Comparison of ENCODE assay signal across 8 cellular contexts in genomic region chr1:2230781-2231666, GRCh38. TPM values are rescaled to one million over a fixed set of nuclear protein-coding genes. Genes with fewer than 3 reads are reported as not detected.
DNase-seq lines count a peak whose midpoint lies in the region; ATAC-seq and TF ChIP-seq lines count a peak whose summit lies in the region.

No MANE protein-coding gene starts in this region.

- peak overlapping the region; percentile 96 for H3K4me3 Mint-ChIP-seq in T-helper 2 cell treated with Interferon-gamma antibody and Interleukin-4, amounts not matched to agents 5 μg/mL and 100 μg/mL, for 36 hours
- H3K4me3 Mint-ChIP-seq in chondrocyte (ENCODE audit: unreplicated experiment): peak overlapping the region; percentile 97

- peaks cover 3% of the 10 kb centered on the region for H3K27me3 Mint-ChIP-seq in T-helper 2 cell treated with Interferon-gamma antibody and Interleukin-4, amounts not matched to agents 5 μg/mL and 100 μg/mL, for 36 hours (ENCODE audit: low read depth)
- H3K27me3 Mint-ChIP-seq in chondrocyte (ENCODE audit: low read depth): no peaks in the 10 kb centered on the region

- H3K9ac ChIP-seq in stomach smooth muscle (ENCODE audit: low read length in 2 of 2): peak overlapping the region; percentile 68 to 80

- no peaks in the 10 kb centered on the region for H3K9me3 Mint-ChIP-seq in T-helper 2 cell treated with Interferon-gamma antibody and Interleukin-4, amounts not matched to agents 5 μg/mL and 100 μg/mL, for 36 hours
- H3K9me3 Mint-ChIP-seq in chondrocyte (ENCODE audit: low read depth): no peaks in the 10 kb centered on the region

- H3K27ac Mint-ChIP-seq in T-helper 2 cell treated with Interferon-gamma antibody and Interleukin-4, amounts not matched to agents 5 μg/mL and 100 μg/mL, for 36 hours: peak overlapping the region; percentile 97
- H3K27ac Mint-ChIP-seq in chondrocyte (ENCODE audit: unreplicated experiment): peak overlapping the region; percentile 98

- peaks cover 37% of the 10 kb centered on the region for H3K36me3 Mint-ChIP-seq in T-helper 2 cell treated with Interferon-gamma antibody and Interleukin-4, amounts not matched to agents 5 μg/mL and 100 μg/mL, for 36 hours (ENCODE audit: low read depth)
- peaks cover 8% of the 10 kb centered on the region for H3K36me3 Mint-ChIP-seq in chondrocyte (ENCODE audit: low read depth)

- H3K4me3 ChIP-seq in stomach smooth muscle (ENCODE audit: low read length in 2 of 2): peak overlapping the region; percentile 81 to 86

- peaks cover 42% of the 10 kb centered on the region for H3K4me1 Mint-ChIP-seq in T-helper 2 cell treated with Interferon-gamma antibody and Interleukin-4, amounts not matched to agents 5 μg/mL and 100 μg/mL, for 36 hours (ENCODE audit: low read depth)
- H3K4me1 Mint-ChIP-seq in chondrocyte (ENCODE audit: low read depth): peaks cover 59% of the 10 kb centered on the region

- H3K27ac ChIP-seq in stomach smooth muscle (ENCODE audit: low read length): peak overlapping the region; percentile 87

- ATAC-seq in HG03521 (IDR thresholded peaks at IDR 0.05; ENCODE audit: unreplicated experiment): no peak
- no peak for ATAC-seq in GM21786 (IDR thresholded peaks at IDR 0.05; ENCODE audit: unreplicated experiment)

- DNase-seq in G401 (ENCODE audit: low spot score) (peak; percentile 36), chondrocyte (ENCODE audit: low spot score) (peak; percentile 87), medulla oblongata (ENCODE audit: extremely low spot score) (peak; percentile 76), NAMALWA (ENCODE audit: low spot score) (no peak)
- DNase-seq in T-helper 2 cell treated with Interferon-gamma antibody and Interleukin-4, amounts not matched to agents 5 μg/mL and 100 μg/mL, for 36 hours (ENCODE audit: low spot score): peak; percentile 33

- H3K27me3 ChIP-seq in stomach smooth muscle (ENCODE audit: control insufficient read depth in 1 of 2, insufficient read depth in 2 of 2, low read length in 2 of 2): no peaks in the 10 kb centered on the region

- no peaks in the 10 kb centered on the region for H3K36me3 ChIP-seq in stomach smooth muscle (ENCODE audit: control insufficient read depth in 2 of 2, insufficient read depth in 2 of 2, low read length in 2 of 2)

- H3K4me1 ChIP-seq in stomach smooth muscle (ENCODE audit: control insufficient read depth, insufficient read depth, low read length): peaks cover 70% of the 10 kb centered on the region

- no peak for TF ChIP-seq CTCF in chondrocyte (IDR thresholded peaks at IDR 0.05)

- in situ Hi-C loops in G401 (cut with HindIII; ENCODE audit: low sequenced_read_pairs): no loop called here

- no peaks in the 10 kb centered on the region for H3K9me3 ChIP-seq in stomach smooth muscle (ENCODE audit: control insufficient read depth in 2 of 2, low read length in 2 of 2)

RNA-seq across cellular contexts. Expression of gene SKI, which starts 2.9 kb away (rescaled TPM):
- 5.8 and 15.2 TPM in 2 replicates for total RNA-seq in G401 (2014; rRNA removed; shearing (Covaris generic))
- total RNA-seq in chondrocyte: 112 to 135 TPM (median 116 TPM) in 3 replicates

RNA-seq across cellular contexts. Expression of gene FAAP20, which starts 36.5 kb away (rescaled TPM):
- 79.9 and 105 TPM in 2 replicates for total RNA-seq in G401 (2014; rRNA removed; shearing (Covaris generic))
- total RNA-seq in chondrocyte: 48.4 to 76.1 TPM (median 69.2 TPM) in 3 replicates
